ENCODE assay signal across 9 cellular contexts in genomic region chr2:100281521-100282438, GRCh38. TPM values are rescaled to one million over a fixed set of nuclear protein-coding genes. Genes with fewer than 3 reads are reported as not detected.
DNase-seq lines count a peak whose midpoint lies in the region; ATAC-seq and TF ChIP-seq lines count a peak whose summit lies in the region.
"Had no signal": no experiment of that assay in that cellular context is flagged by ENCODE, and none has a peak within 500 bp of the region (broad histone marks: within the 10 kb centered on the region; RNA-seq: fewer than 3 reads in every experiment).

No MANE protein-coding gene starts in this region.

- intact Hi-C loops in adrenal gland (cut with DNase I) (no loop called here), head of caudate nucleus (cut with DNase I) (no loop called here), stomach (cut with DNase I; ENCODE audit: low total_unique reads) (no loop called here)

- TF ChIP-seq POLR2A in adrenal gland (IDR thresholded peaks at IDR 0.05) (peak in 1 of 2 donors; percentile 48), stomach (IDR thresholded peaks at IDR 0.05) (no peak)

- TF ChIP-seq EP300 in stomach (IDR thresholded peaks at IDR 0.05) = peak; percentile 67

- no peak for ATAC-seq in GM21447 (IDR thresholded peaks at IDR 0.05; ENCODE audit: unreplicated experiment)
- ATAC-seq in HG02970 (IDR thresholded peaks at IDR 0.05; ENCODE audit: low FRiP score, unreplicated experiment) = no peak

- H3K4me1 ChIP-seq in adrenal gland (replicated peaks in 1 of 2) = peaks cover 33 to 55% of the 10 kb centered on the region in 2 donors
- peaks cover 4 to 19% (median 10%) of the 10 kb centered on the region in 4 donors for H3K4me1 ChIP-seq in stomach

- WGBS in adrenal gland, 4 donors = 22 to 25% (median 24%) methylated on average over 15 to 16 of the region's 16 CpGs
- 52 to 72% (median 63%) methylated on average over 16 of the region's 16 CpGs for WGBS in stomach, 5 donors

- no peak overlapping the region for H3K4me3 ChIP-seq in adrenal gland
- H3K4me3 ChIP-seq in stomach = no peak overlapping the region

- H3K27ac ChIP-seq in KOPT-K1 (ENCODE audit: low read depth, low read length, poor library complexity, severe bottlenecking) (peak overlapping the region; percentile 76), adrenal gland (peak overlapping the region; percentile 66 to 89 (median 76)), stomach (peak overlapping the region in 3 of 5 donors; percentile 34 to 73 (median 50))

- DNase-seq in adrenal gland = peak; percentile 36 to 89 (median 64)
- DNase-seq in head of caudate nucleus = peak in 41 of 42 donors; percentile 38 to 96 (median 73)
- DNase-seq in stomach = no peak
- DNase-seq in activated CD4-positive, alpha-beta T cell treated with anti-CD3 and anti-CD28 coated beads, Interleukin-2, amount 50 U/mL, for 4 hours = no peak
- DNase-seq: activated T-cell treated with anti-CD3 and anti-CD28 coated beads, Interleukin-2, amount 50 U/mL, for 24 hours; occipital lobe had no signal

- H3K36me3 ChIP-seq in KOPT-K1 (ENCODE audit: insufficient read depth, low read length) = no peaks in the 10 kb centered on the region
- peaks cover 0 to 5% of the 10 kb centered on the region in 2 donors for H3K36me3 ChIP-seq in adrenal gland (replicated peaks in 1 of 2)
- peaks cover 0 to 46% (median 14%) of the 10 kb centered on the region in 4 donors for H3K36me3 ChIP-seq in stomach

- TF ChIP-seq CTCF in adrenal gland (IDR thresholded peaks at IDR 0.05) = no peak
- TF ChIP-seq CTCF in stomach (IDR thresholded peaks at IDR 0.05) = no peak

- no peaks in the 10 kb centered on the region for H3K9me3 ChIP-seq in KOPT-K1 (ENCODE audit: insufficient read depth, low read length, poor library complexity, severe bottlenecking)
- no peaks in the 10 kb centered on the region for H3K9me3 ChIP-seq in adrenal gland (replicated peaks in 1 of 3)
- H3K9me3 ChIP-seq in stomach = no peaks in the 10 kb centered on the region

- H3K27me3 ChIP-seq in adrenal gland = no peaks in the 10 kb centered on the region
- no peaks in the 10 kb centered on the region for H3K27me3 ChIP-seq in stomach

RNA-seq across cellular contexts. Expression of gene LONRF2, which starts 40.5 kb away (rescaled TPM):
- total RNA-seq in adrenal gland = 100 to 1,000 TPM in 1 of 8 donors, 10 to 100 TPM in 7; 30.5 to 110 (median 61.9) TPM
- 10 to 100 TPM in 1 of 3 donors, 1 to 10 TPM in 2; 8.1 to 32.5 (median 8.4) TPM for polyA plus RNA-seq in adrenal gland
- total RNA-seq in stomach = 10 to 100 TPM in 3 of 5 donors, 1 to 10 TPM in 2; 2.9 to 32.1 (median 15.4) TPM
- under 1 TPM; 0.31 to 0.95 (median 0.62) TPM for polyA plus RNA-seq in stomach

Comparison
In these comparisons a context has a peak if more than half of its experiments do, and no peak if none do; other contexts are left out.
1. DNase-seq: peak in adrenal gland (7 of 7) and head of caudate nucleus (41 of 42); none in stomach (single experiment) and activated CD4-positive, alpha-beta T cell treated with anti-CD3 and anti-CD28 coated beads, Interleukin-2, amount 50 U/mL, for 4 hours (0 of 2).
2. Peak in every context shown above with its lines, with median percentiles within 50 percentile points of each other: H3K27ac ChIP-seq.